In the genomic region with DNA sequence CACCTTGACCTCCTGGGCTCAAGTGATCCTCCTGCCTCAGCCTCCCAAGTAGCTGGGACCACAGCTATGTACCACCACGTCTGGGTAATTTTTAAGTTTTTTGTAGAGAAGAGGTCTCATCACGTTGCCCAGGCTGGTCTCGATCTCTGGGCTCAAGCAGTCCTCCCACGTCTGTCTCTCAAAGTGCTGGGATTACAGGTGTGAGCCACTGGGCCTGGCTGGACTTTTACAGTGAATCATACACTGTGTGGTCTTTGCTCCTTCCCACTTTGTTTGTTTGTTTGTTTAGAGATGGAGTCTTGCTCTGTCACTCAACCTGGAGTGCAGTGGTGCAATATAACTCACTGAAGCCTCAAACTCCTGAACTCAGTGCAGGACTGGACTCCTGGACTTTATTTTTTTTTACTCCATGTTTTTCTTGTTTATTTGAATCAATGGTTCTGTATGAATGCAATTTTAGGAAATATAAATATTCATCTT, we compare ENCODE assay signal across 3 cellular contexts.
TF ChIP-seq lines count a peak whose summit lies in the region.

No MANE protein-coding gene starts in this region.

TF ChIP-seq in HEK293, 187 proteins besides CTCF, POLR2A, EP300 and RAD21:
- TF ChIP-seq, protein P1, sequence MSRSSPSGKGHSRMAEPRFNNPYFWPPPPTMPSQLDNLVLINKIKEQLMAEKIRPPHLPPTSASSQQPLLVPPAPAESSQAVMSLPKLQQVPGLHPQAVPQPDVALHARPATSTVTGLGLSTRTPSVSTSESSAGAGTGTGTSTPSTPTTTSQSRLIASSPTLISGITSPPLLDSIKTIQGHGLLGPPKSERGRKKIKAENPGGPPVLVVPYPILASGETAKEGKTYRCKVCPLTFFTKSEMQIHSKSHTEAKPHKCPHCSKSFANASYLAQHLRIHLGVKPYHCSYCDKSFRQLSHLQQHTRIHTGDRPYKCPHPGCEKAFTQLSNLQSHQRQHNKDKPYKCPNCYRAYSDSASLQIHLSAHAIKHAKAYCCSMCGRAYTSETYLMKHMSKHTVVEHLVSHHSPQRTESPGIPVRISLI (tag by site-specific recombination; IDR thresholded peaks at IDR 0.05), result 0 out of 2 replicates have a peak, but pooled peaks have one; percentile 8
- TF ChIP-seq ZBTB49 (tag by site-specific recombination; IDR thresholded peaks at IDR 0.05; ENCODE audit: low read depth) (no peak), ZEB2 (tag by site-specific recombination; IDR thresholded peaks at IDR 0.05) (0 out of 2 replicates have a peak, but pooled peaks have one; percentile 3)

TF ChIP-seq in GM12878, 131 proteins besides CTCF, POLR2A, EP300 and RAD21:
- TF ChIP-seq PKNOX1 (IDR thresholded peaks at IDR 0.05), result 0 out of 2 replicates have a peak, but pooled peaks have one; percentile 7
- TF ChIP-seq, protein P2, sequence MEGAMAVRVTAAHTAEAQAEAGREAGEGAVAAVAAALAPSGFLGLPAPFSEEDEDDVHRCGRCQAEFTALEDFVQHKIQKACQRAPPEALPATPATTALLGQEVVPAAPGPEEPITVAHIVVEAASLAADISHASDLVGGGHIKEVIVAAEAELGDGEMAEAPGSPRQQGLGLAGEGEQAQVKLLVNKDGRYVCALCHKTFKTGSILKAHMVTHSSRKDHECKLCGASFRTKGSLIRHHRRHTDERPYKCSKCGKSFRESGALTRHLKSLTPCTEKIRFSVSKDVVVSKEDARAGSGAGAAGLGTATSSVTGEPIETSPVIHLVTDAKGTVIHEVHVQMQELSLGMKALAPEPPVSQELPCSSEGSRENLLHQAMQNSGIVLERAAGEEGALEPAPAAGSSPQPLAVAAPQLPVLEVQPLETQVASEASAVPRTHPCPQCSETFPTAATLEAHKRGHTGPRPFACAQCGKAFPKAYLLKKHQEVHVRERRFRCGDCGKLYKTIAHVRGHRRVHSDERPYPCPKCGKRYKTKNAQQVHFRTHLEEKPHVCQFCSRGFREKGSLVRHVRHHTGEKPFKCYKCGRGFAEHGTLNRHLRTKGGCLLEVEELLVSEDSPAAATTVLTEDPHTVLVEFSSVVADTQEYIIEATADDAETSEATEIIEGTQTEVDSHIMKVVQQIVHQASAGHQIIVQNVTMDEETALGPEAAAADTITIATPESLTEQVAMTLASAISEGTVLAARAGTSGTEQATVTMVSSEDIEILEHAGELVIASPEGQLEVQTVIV (IDR thresholded peaks at IDR 0.05; ENCODE audit: borderline replicate concordance, partially characterized antibody), result no peak
TF ChIP-seq in GM12878: peak in this region for 1.

TF ChIP-seq in liver, 16 proteins besides CTCF, POLR2A, EP300 and RAD21:
- TF ChIP-seq TAF1 (conservative IDR thresholded peaks at IDR 0.05), result no peak
- no peak for TF ChIP-seq GABPA (IDR thresholded peaks at IDR 0.05 in 1 of 2, conservative IDR thresholded peaks at IDR 0.05 in 1 of 2)
- TF ChIP-seq ATF3 (IDR thresholded peaks at IDR 0.05), result no peak
- TF ChIP-seq NR2F2 (IDR thresholded peaks at IDR 0.05), result no peak
- TF ChIP-seq, protein P3, sequence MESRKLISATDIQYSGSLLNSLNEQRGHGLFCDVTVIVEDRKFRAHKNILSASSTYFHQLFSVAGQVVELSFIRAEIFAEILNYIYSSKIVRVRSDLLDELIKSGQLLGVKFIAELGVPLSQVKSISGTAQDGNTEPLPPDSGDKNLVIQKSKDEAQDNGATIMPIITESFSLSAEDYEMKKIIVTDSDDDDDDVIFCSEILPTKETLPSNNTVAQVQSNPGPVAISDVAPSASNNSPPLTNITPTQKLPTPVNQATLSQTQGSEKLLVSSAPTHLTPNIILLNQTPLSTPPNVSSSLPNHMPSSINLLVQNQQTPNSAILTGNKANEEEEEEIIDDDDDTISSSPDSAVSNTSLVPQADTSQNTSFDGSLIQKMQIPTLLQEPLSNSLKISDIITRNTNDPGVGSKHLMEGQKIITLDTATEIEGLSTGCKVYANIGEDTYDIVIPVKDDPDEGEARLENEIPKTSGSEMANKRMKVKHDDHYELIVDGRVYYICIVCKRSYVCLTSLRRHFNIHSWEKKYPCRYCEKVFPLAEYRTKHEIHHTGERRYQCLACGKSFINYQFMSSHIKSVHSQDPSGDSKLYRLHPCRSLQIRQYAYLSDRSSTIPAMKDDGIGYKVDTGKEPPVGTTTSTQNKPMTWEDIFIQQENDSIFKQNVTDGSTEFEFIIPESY (IDR thresholded peaks at IDR 0.05), result peak; percentile 55
- TF ChIP-seq, protein P4, sequence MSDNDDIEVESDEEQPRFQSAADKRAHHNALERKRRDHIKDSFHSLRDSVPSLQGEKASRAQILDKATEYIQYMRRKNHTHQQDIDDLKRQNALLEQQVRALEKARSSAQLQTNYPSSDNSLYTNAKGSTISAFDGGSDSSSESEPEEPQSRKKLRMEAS (IDR thresholded peaks at IDR 0.05), result peak; percentile 29
- TF ChIP-seq JUND (IDR thresholded peaks at IDR 0.05), result peak in 1 of 2 donors; percentile 86
- peak; percentile 80 to 94 for TF ChIP-seq HNF4A (conservative IDR thresholded peaks at IDR 0.05)
- peak; percentile 10 for TF ChIP-seq HNF4G (IDR thresholded peaks at IDR 0.05)
- peak; percentile 53 for TF ChIP-seq FOXA1 (IDR thresholded peaks at IDR 0.05)
- TF ChIP-seq EGR1 (IDR thresholded peaks at IDR 0.05; ENCODE audit: low read depth in 2 of 2), result peak in 1 of 2 donors; percentile 1
- TF ChIP-seq YY1 (IDR thresholded peaks at IDR 0.05), result peak; percentile 80
- TF ChIP-seq RXRA (IDR thresholded peaks at IDR 0.05), result peak; percentile 31 to 88
- TF ChIP-seq FOXA2 (IDR thresholded peaks at IDR 0.05), result peak; percentile 76
- TF ChIP-seq SP1 (IDR thresholded peaks at IDR 0.05), result peak; percentile 54
- TF ChIP-seq, protein P5, sequence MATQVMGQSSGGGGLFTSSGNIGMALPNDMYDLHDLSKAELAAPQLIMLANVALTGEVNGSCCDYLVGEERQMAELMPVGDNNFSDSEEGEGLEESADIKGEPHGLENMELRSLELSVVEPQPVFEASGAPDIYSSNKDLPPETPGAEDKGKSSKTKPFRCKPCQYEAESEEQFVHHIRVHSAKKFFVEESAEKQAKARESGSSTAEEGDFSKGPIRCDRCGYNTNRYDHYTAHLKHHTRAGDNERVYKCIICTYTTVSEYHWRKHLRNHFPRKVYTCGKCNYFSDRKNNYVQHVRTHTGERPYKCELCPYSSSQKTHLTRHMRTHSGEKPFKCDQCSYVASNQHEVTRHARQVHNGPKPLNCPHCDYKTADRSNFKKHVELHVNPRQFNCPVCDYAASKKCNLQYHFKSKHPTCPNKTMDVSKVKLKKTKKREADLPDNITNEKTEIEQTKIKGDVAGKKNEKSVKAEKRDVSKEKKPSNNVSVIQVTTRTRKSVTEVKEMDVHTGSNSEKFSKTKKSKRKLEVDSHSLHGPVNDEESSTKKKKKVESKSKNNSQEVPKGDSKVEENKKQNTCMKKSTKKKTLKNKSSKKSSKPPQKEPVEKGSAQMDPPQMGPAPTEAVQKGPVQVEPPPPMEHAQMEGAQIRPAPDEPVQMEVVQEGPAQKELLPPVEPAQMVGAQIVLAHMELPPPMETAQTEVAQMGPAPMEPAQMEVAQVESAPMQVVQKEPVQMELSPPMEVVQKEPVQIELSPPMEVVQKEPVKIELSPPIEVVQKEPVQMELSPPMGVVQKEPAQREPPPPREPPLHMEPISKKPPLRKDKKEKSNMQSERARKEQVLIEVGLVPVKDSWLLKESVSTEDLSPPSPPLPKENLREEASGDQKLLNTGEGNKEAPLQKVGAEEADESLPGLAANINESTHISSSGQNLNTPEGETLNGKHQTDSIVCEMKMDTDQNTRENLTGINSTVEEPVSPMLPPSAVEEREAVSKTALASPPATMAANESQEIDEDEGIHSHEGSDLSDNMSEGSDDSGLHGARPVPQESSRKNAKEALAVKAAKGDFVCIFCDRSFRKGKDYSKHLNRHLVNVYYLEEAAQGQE (IDR thresholded peaks at IDR 0.05), result peak; percentile 43
